Comparison of ENCODE assay signal across 8 cellular contexts in genomic region chr21:36155603-36156338, GRCh38. TPM values are rescaled to one million over a fixed set of nuclear protein-coding genes. Genes with fewer than 3 reads are reported as not detected.
A peak's percentile ranks its signal among the peaks of the same experiment; 100 is the strongest.
DNase-seq lines count a peak whose midpoint lies in the region; ATAC-seq and TF ChIP-seq lines count a peak whose summit lies in the region.

No MANE protein-coding gene starts in this region.

- intact Hi-C loops in Panc1 (cut with micrococcal nuclease; ENCODE audit: unreplicated experiment): no loop called here

- no peaks in the 10 kb centered on the region for H3K9me3 Mint-ChIP-seq in activated naive CD4-positive, alpha-beta T cell treated with anti-CD3 and anti-CD28 coated beads, Interleukin-2, amount 50 U/mL, for 24 hours

- CTCF ChIA-PET in Panc1 (lab: Charles Lee): interaction anchor here (0.7 kb wide), 1 partner anchor 53 kb away, joined by 3 read pairs; no protein-coding TSS in a partner anchor

- no peaks in the 10 kb centered on the region for H3K36me3 Mint-ChIP-seq in activated naive CD4-positive, alpha-beta T cell treated with anti-CD3 and anti-CD28 coated beads, Interleukin-2, amount 50 U/mL, for 24 hours

- no peak for DNase-seq in activated naive CD4-positive, alpha-beta T cell treated with anti-CD3 and anti-CD28 coated beads, Interleukin-2, amount 50 U/mL, for 16 hours
- no peak for DNase-seq in Panc1 (ENCODE audit: low read depth, low spot score)
- peak in 1 of 2 experiments; percentile 41 for DNase-seq in erythroblast (lab: John Stamatoyannopoulos, UW)
- no peak for DNase-seq in SHP77 treated with DMSO at 0.1 percent for 48 hours (lab: John Stamatoyannopoulos, UW)
- no peak for DNase-seq in NCI-H446 treated with DMSO at 0.1 percent for 48 hours (lab: John Stamatoyannopoulos, UW)
- no peak for DNase-seq in stimulated activated CD4-positive, alpha-beta T cell treated with anti-CD3 and anti-CD28 coated beads, Interleukin-12 subunit alpha, Interleukin-12 subunit beta, amount 100 ng/mL, for 4 hours

- BruUV-seq in Panc1 (replicated peaks; lab: Mats Ljungman, UMichigan): TSS peak; percentile 71

- no peaks in the 10 kb centered on the region for H3K27me3 Mint-ChIP-seq in activated naive CD4-positive, alpha-beta T cell treated with anti-CD3 and anti-CD28 coated beads, Interleukin-2, amount 50 U/mL, for 24 hours

- H3K4me3 Mint-ChIP-seq in activated naive CD4-positive, alpha-beta T cell treated with anti-CD3 and anti-CD28 coated beads, Interleukin-2, amount 50 U/mL, for 24 hours: peak overlapping the region; percentile 82

- H3K4me1 ChIP-seq in Panc1 (ENCODE audit: control insufficient read depth, insufficient read depth, low read length) (peaks cover 3% of the 10 kb centered on the region; the same call in 1 of the 2 replicates), neutrophil (ENCODE audit: control insufficient read depth in 1 of 2, insufficient read depth in 1 of 2, low read depth in 1 of 2, low read length in 1 of 2) (peaks cover 52 to 59% of the 10 kb centered on the region in 2 experiments)

- peak overlapping the region; percentile 29; the same call in 1 of the 2 replicates for H3K27ac ChIP-seq in Panc1 (ENCODE audit: low read length)
- peak overlapping the region; percentile 96 for H3K27ac ChIP-seq in neutrophil

- peak; percentile 22 for TF ChIP-seq POLR2A in erythroblast (IDR thresholded peaks at IDR 0.05; ENCODE audit: low read length)

- ATAC-seq in Panc1: no peak

- H3K9me3 ChIP-seq in Panc1 (ENCODE audit: control insufficient read depth, insufficient read depth, low read depth, low read length): no peaks in the 10 kb centered on the region
- no peaks in the 10 kb centered on the region for H3K9me3 ChIP-seq in neutrophil

- H3K27ac Mint-ChIP-seq in activated naive CD4-positive, alpha-beta T cell treated with anti-CD3 and anti-CD28 coated beads, Interleukin-2, amount 50 U/mL, for 24 hours: no peak overlapping the region

- in situ Hi-C loops in Panc1 (cut with HindIII; ENCODE audit: low pct_unique_long_range_greater_than_20kb, low sequenced_read_pairs): no loop called here

- H3K4me3 ChIP-seq in Panc1 (ENCODE audit: low read depth in 2 of 2, low read length in 2 of 2): peak overlapping the region; percentile 59 to 60
- H3K4me3 ChIP-seq in neutrophil (ENCODE audit: low read depth in 1 of 2, low read length in 1 of 2): peak overlapping the region; percentile 80 to 87

- H3K36me3 ChIP-seq in Panc1 (ENCODE audit: control insufficient read depth, insufficient read depth, low read length): no peaks in the 10 kb centered on the region; the same call in 1 of the 2 replicates
- no peaks in the 10 kb centered on the region for H3K36me3 ChIP-seq in neutrophil

- H3K27me3 ChIP-seq in Panc1 (ENCODE audit: control insufficient read depth, insufficient read depth, low read length) (no peaks in the 10 kb centered on the region), neutrophil (no peaks in the 10 kb centered on the region)

- H3K4me1 Mint-ChIP-seq in activated naive CD4-positive, alpha-beta T cell treated with anti-CD3 and anti-CD28 coated beads, Interleukin-2, amount 50 U/mL, for 24 hours: peaks cover 34% of the 10 kb centered on the region

- no peak for TF ChIP-seq CTCF in Panc1 (IDR thresholded peaks at IDR 0.05)
- no peak for TF ChIP-seq CTCF in neutrophil (IDR thresholded peaks at IDR 0.05)

- POLR2A ChIA-PET in Panc1 (lab: Charles Lee): interaction anchor here (0.6 kb wide), 1 partner anchor 164 kb away, joined by 4 read pairs; no protein-coding TSS in a partner anchor

RNA-seq across cellular contexts. Expression of gene DOP1B, which starts 0.9 kb away (rescaled TPM):
- 31.0 TPM for total RNA-seq in Panc1 (2021; ENCODE audit: unreplicated experiment)
- 23.5 TPM for polyA plus RNA-seq in Panc1 (2012; ENCODE audit: insufficient read length)

RNA-seq across cellular contexts. Expression of gene CBR3, which starts 20.9 kb away (rescaled TPM):
- total RNA-seq in Panc1 (2021; ENCODE audit: unreplicated experiment): 1.6 TPM
- 2.8 TPM for polyA plus RNA-seq in Panc1 (2012; ENCODE audit: insufficient read length)
